In genomic region chr12:66678640-66679268, GRCh38 we compare ENCODE assay signal across 10 cellular contexts. TPM values are rescaled to one million over a fixed set of nuclear protein-coding genes. Genes with fewer than 3 reads are reported as not detected.
A peak's percentile ranks its signal among the peaks of the same experiment; 100 is the strongest.
DNase-seq lines count a peak whose midpoint lies in the region; ATAC-seq and TF ChIP-seq lines count a peak whose summit lies in the region.
"Had no signal": no experiment of that assay in that cellular context is flagged by ENCODE, and none has a peak within 500 bp of the region (broad histone marks: within the 10 kb centered on the region; RNA-seq: fewer than 3 reads in every experiment).

A gene with protein sequence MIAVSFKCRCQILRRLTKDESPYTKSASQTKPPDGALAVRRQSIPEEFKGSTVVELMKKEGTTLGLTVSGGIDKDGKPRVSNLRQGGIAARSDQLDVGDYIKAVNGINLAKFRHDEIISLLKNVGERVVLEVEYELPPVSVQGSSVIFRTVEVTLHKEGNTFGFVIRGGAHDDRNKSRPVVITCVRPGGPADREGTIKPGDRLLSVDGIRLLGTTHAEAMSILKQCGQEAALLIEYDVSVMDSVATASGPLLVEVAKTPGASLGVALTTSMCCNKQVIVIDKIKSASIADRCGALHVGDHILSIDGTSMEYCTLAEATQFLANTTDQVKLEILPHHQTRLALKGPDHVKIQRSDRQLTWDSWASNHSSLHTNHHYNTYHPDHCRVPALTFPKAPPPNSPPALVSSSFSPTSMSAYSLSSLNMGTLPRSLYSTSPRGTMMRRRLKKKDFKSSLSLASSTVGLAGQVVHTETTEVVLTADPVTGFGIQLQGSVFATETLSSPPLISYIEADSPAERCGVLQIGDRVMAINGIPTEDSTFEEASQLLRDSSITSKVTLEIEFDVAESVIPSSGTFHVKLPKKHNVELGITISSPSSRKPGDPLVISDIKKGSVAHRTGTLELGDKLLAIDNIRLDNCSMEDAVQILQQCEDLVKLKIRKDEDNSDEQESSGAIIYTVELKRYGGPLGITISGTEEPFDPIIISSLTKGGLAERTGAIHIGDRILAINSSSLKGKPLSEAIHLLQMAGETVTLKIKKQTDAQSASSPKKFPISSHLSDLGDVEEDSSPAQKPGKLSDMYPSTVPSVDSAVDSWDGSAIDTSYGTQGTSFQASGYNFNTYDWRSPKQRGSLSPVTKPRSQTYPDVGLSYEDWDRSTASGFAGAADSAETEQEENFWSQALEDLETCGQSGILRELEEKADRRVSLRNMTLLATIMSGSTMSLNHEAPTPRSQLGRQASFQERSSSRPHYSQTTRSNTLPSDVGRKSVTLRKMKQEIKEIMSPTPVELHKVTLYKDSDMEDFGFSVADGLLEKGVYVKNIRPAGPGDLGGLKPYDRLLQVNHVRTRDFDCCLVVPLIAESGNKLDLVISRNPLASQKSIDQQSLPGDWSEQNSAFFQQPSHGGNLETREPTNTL (minus strand): TSS chr12:66679076. CDS start chr12:66678904, 172 bp downstream.

- peak; percentile 48 for DNase-seq in NCI-H1092 treated with DMSO at 0.1 percent for 48 hours (lab: John Stamatoyannopoulos, UW)
- no peak for DNase-seq in NCI-H1092 (lab: John Stamatoyannopoulos, UW)
- peak; percentile 14 for DNase-seq in WERI-Rb-1
- DNase-seq in left kidney (ENCODE audit: low read depth, low spot score) = peak; percentile 21
- DNase-seq in testis = no peak
- no peak for DNase-seq in OCI-M1 (lab: John Stamatoyannopoulos, UW)
- no peak for DNase-seq in GM20000 (ENCODE audit: low spot score)
- DNase-seq: 8988T had no signal

- TF ChIP-seq POLR2A in testis (IDR thresholded peaks at IDR 0.05) = no peak

- H3K27me3 ChIP-seq in WERI-Rb-1 (ENCODE audit: insufficient read depth, low read depth, severe bottlenecking) (no peaks in the 10 kb centered on the region), testis (no peaks in the 10 kb centered on the region)
- H3K27me3 ChIP-seq: neutrophil had no signal

- ATAC-seq in HG03378 (IDR thresholded peaks at IDR 0.05; ENCODE audit: unreplicated experiment) = no peak

- H3K36me3 ChIP-seq in WERI-Rb-1 (no peaks in the 10 kb centered on the region), testis (ENCODE audit: low read depth, missing control alignments) (no peaks in the 10 kb centered on the region)
- H3K36me3 ChIP-seq: neutrophil had no signal

- H3K4me1 ChIP-seq in testis = no peaks in the 10 kb centered on the region

- TF ChIP-seq CTCF in WERI-Rb-1 (IDR thresholded peaks at IDR 0.05; ENCODE audit: low read depth, low read length) (no peak), testis (IDR thresholded peaks at IDR 0.05) (no peak), GM20000 (IDR thresholded peaks at IDR 0.05; ENCODE audit: extremely low read depth, missing control alignments) (no peak)

- no peak within 1 kb of the TSS for H3K27ac ChIP-seq in WERI-Rb-1
- H3K27ac ChIP-seq in testis = no peak within 1 kb of the TSS
- H3K27ac ChIP-seq: neutrophil had no signal

- no peak within 1 kb of the TSS for H3K4me3 ChIP-seq in WERI-Rb-1 (ENCODE audit: low read depth, low read length)
- H3K4me3 ChIP-seq in testis = no peak within 1 kb of the TSS

- H3K9me3 ChIP-seq in WERI-Rb-1 (ENCODE audit: severe bottlenecking) (no peaks in the 10 kb centered on the region), testis (no peaks in the 10 kb centered on the region)
- H3K9me3 ChIP-seq: neutrophil had no signal

- 54 to 66% methylated on average over 13 of the region's 13 CpGs for WGBS in testis, 2 donors

- intact Hi-C loops in testis (cut with DNase I; ENCODE audit: low total_unique reads) = no loop called here

RNA-seq across cellular contexts. Expression of the gene that starts here (rescaled TPM):
- total RNA-seq in testis = 10 to 100 TPM; 12.0 to 12.9 TPM
- polyA plus RNA-seq in testis (ENCODE audit: insufficient read depth, low read depth, low replicate concordance) = 14.0 TPM

Comparison
In these comparisons a context has a peak if more than half of its experiments do, and no peak if none do; other contexts are left out.
1. DNase-seq: peak in NCI-H1092 treated with DMSO at 0.1 percent for 48 hours (single experiment), WERI-Rb-1 (single experiment) and left kidney (single experiment); none in NCI-H1092 (single experiment), testis (single experiment), OCI-M1 (single experiment) and GM20000 (single experiment).